In genomic region chr14:75989134-75989533, GRCh38 we compare ENCODE assay signal across 15 cellular contexts. TPM values are rescaled to one million over a fixed set of nuclear protein-coding genes. Genes with fewer than 3 reads are reported as not detected.
DNase-seq lines count a peak whose midpoint lies in the region; ATAC-seq and TF ChIP-seq lines count a peak whose summit lies in the region.
"Had no signal": no experiment of that assay in that cellular context is flagged by ENCODE, and none has a peak within 500 bp of the region (broad histone marks: within the 10 kb centered on the region; RNA-seq: fewer than 3 reads in every experiment).

No MANE protein-coding gene starts in this region.

- no peak overlapping the region for H3K4me3 ChIP-seq in GM23248
- H3K4me3 ChIP-seq in choroid plexus epithelial cell (ENCODE audit: low read depth, low read length) = no peak overlapping the region
- H3K4me3 ChIP-seq in left lung = no peak overlapping the region
- H3K4me3 ChIP-seq in stomach smooth muscle (ENCODE audit: low read length in 2 of 2) = no peak overlapping the region
- H3K4me3 ChIP-seq: SJCRH30 had no signal

- H3K4me2 ChIP-seq in GM23248 (ENCODE audit: unreplicated experiment) = peak overlapping the region; percentile 38
- H3K4me2 ChIP-seq: KMS-11 had no signal

- H3K9ac ChIP-seq in GM23248 (peak overlapping the region; percentile 41; the same call in 1 of the 2 replicates), stomach smooth muscle (ENCODE audit: low read length in 2 of 2) (peak overlapping the region in 1 of 2 donors; percentile 7)
- H3K9ac ChIP-seq: KMS-11 had no signal

- 32 to 43% methylated on average over 6 of the region's 6 CpGs for WGBS in GM23248 (ENCODE audit: low coverage in 1 of 2, low lambda C conversion rate in 2 of 2, missing lambda C conversion rate in 2 of 2), 2 experiments

- H3K9me3 ChIP-seq in GM23248 (ENCODE audit: low read depth) (no peaks in the 10 kb centered on the region), left lung (no peaks in the 10 kb centered on the region), stomach smooth muscle (ENCODE audit: control insufficient read depth in 2 of 2, low read length in 2 of 2) (no peaks in the 10 kb centered on the region)
- H3K9me3 ChIP-seq: SJCRH30 had no signal

- H3K4me3 Mint-ChIP-seq in stimulated activated effector memory CD8-positive, alpha-beta T cell treated with anti-CD3 and anti-CD28 coated beads, Interleukin-12 subunit alpha, Interleukin-12 subunit beta, amount 100 ng/mL, for 72 hours = no peak overlapping the region
- H3K4me3 Mint-ChIP-seq: activated T-cell treated with anti-CD3 and anti-CD28 coated beads, Interleukin-2, amount 50 U/mL, for 4 hours; CD4-positive, alpha-beta memory T cell; stimulated activated naive CD8-positive, alpha-beta T cell treated with anti-CD3 and anti-CD28 coated beads, Interleukin-15, amount 100 ng/mL, for 72 hours had no signal

- peak; percentile 82 for DNase-seq in GM23248
- DNase-seq in choroid plexus epithelial cell (ENCODE audit: low read depth) = peak; percentile 70
- no peak for DNase-seq in left lung
- DNase-seq in stimulated activated effector memory CD8-positive, alpha-beta T cell treated with anti-CD3 and anti-CD28 coated beads, Interleukin-12 subunit alpha, Interleukin-12 subunit beta, amount 100 ng/mL, for 72 hours (ENCODE audit: low spot score in 2 of 2) = no peak
- no peak for DNase-seq in HuH-7.5 (ENCODE audit: low spot score)
- no peak for DNase-seq in foreskin keratinocyte
- DNase-seq in foreskin melanocyte = no peak
- DNase-seq: activated T-cell treated with anti-CD3 and anti-CD28 coated beads, Interleukin-2, amount 50 U/mL, for 4 hours; CD4-positive, alpha-beta memory T cell; glutamatergic neuron; NCI-H2227 treated with DMSO at 0.1 percent for 48 hours; SJCRH30; stimulated activated naive CD8-positive, alpha-beta T cell treated with anti-CD3 and anti-CD28 coated beads, Interleukin-15, amount 100 ng/mL, for 72 hours had no signal

- ATAC-seq in left lung = no peak
- ATAC-seq in stimulated activated effector memory CD8-positive, alpha-beta T cell treated with anti-CD3 and anti-CD28 coated beads, Interleukin-12 subunit alpha, Interleukin-12 subunit beta, amount 100 ng/mL, for 72 hours = no peak
- ATAC-seq in foreskin keratinocyte = no peak
- ATAC-seq: activated T-cell treated with anti-CD3 and anti-CD28 coated beads, Interleukin-2, amount 50 U/mL, for 4 hours; stimulated activated naive CD8-positive, alpha-beta T cell treated with anti-CD3 and anti-CD28 coated beads, Interleukin-15, amount 100 ng/mL, for 72 hours had no signal

- H3K27ac ChIP-seq in GM23248 (peak overlapping the region; percentile 54), left lung (peak overlapping the region; percentile 41 to 68), stomach smooth muscle (ENCODE audit: low read length) (peak overlapping the region; percentile 66), foreskin keratinocyte (no peak overlapping the region)
- H3K27ac ChIP-seq: KMS-11, SJCRH30 had no signal

- H3K27ac Mint-ChIP-seq in stimulated activated effector memory CD8-positive, alpha-beta T cell treated with anti-CD3 and anti-CD28 coated beads, Interleukin-12 subunit alpha, Interleukin-12 subunit beta, amount 100 ng/mL, for 72 hours = no peak overlapping the region

- H3K36me3 Mint-ChIP-seq in stimulated activated effector memory CD8-positive, alpha-beta T cell treated with anti-CD3 and anti-CD28 coated beads, Interleukin-12 subunit alpha, Interleukin-12 subunit beta, amount 100 ng/mL, for 72 hours = no peaks in the 10 kb centered on the region

- no peak overlapping the region for H2AFZ ChIP-seq in GM23248

- TF ChIP-seq CTCF in choroid plexus epithelial cell (conservative IDR thresholded peaks at IDR 0.05; ENCODE audit: low read depth, low read length) (no peak), left lung (IDR thresholded peaks at IDR 0.05) (no peak), foreskin keratinocyte (conservative IDR thresholded peaks at IDR 0.05) (no peak)

- no peaks in the 10 kb centered on the region for H4K20me1 ChIP-seq in GM23248 (ENCODE audit: insufficient read depth)

- H3K27me3 ChIP-seq in GM23248 (replicated peaks; ENCODE audit: insufficient read depth) = no peaks in the 10 kb centered on the region
- H3K27me3 ChIP-seq in left lung = no peaks in the 10 kb centered on the region
- H3K27me3 ChIP-seq in stomach smooth muscle (ENCODE audit: control insufficient read depth in 1 of 2, insufficient read depth in 2 of 2, low read length in 2 of 2) = no peaks in the 10 kb centered on the region
- no peaks in the 10 kb centered on the region for H3K27me3 ChIP-seq in foreskin keratinocyte
- H3K27me3 ChIP-seq: SJCRH30 had no signal

- H3K36me3 ChIP-seq in GM23248 (ENCODE audit: low read depth) = 0 out of 2 replicates have a peak, but pooled peaks cover 6% of the 10 kb centered on the region
- no peaks in the 10 kb centered on the region for H3K36me3 ChIP-seq in left lung
- peaks cover 13 to 14% of the 10 kb centered on the region in 2 donors for H3K36me3 ChIP-seq in stomach smooth muscle (ENCODE audit: control insufficient read depth in 2 of 2, insufficient read depth in 2 of 2, low read length in 2 of 2)
- H3K36me3 ChIP-seq: SJCRH30 had no signal

- peaks cover 16% of the 10 kb centered on the region; the same call in 1 of the 2 replicates for H3F3A ChIP-seq in GM23248 (ENCODE audit: insufficient read depth)

- peaks cover 20% of the 10 kb centered on the region for H3K4me1 Mint-ChIP-seq in stimulated activated effector memory CD8-positive, alpha-beta T cell treated with anti-CD3 and anti-CD28 coated beads, Interleukin-12 subunit alpha, Interleukin-12 subunit beta, amount 100 ng/mL, for 72 hours

- H3K79me2 ChIP-seq in GM23248 (ENCODE audit: insufficient read depth) = peaks cover 21% of the 10 kb centered on the region

- H3K9me3 Mint-ChIP-seq in stimulated activated effector memory CD8-positive, alpha-beta T cell treated with anti-CD3 and anti-CD28 coated beads, Interleukin-12 subunit alpha, Interleukin-12 subunit beta, amount 100 ng/mL, for 72 hours = no peaks in the 10 kb centered on the region
- H3K9me3 Mint-ChIP-seq: activated T-cell treated with anti-CD3 and anti-CD28 coated beads, Interleukin-2, amount 50 U/mL, for 4 hours; CD4-positive, alpha-beta memory T cell; stimulated activated naive CD8-positive, alpha-beta T cell treated with anti-CD3 and anti-CD28 coated beads, Interleukin-15, amount 100 ng/mL, for 72 hours had no signal

- intact Hi-C loops in left lung (cut with DNase I) = no loop called here

- peaks cover 26% of the 10 kb centered on the region; the same call in 1 of the 2 replicates for H3K4me1 ChIP-seq in GM23248 (ENCODE audit: insufficient read depth)
- H3K4me1 ChIP-seq in left lung = peaks cover 10 to 36% of the 10 kb centered on the region in 2 donors
- H3K4me1 ChIP-seq in stomach smooth muscle (ENCODE audit: control insufficient read depth, insufficient read depth, low read length) = peaks cover 32% of the 10 kb centered on the region
- H3K4me1 ChIP-seq in foreskin keratinocyte = peaks cover 9% of the 10 kb centered on the region
- H3K4me1 ChIP-seq: SJCRH30 had no signal

- in situ Hi-C loops in GM23248 (cut with MboI) = loop anchor here (10.0 kb wide), 1 partner anchor 274 kb away; no protein-coding TSS in a partner anchor

- H3K9me2 ChIP-seq in GM23248 (ENCODE audit: insufficient read depth) = no peaks in the 10 kb centered on the region

RNA-seq across cellular contexts. Expression of gene IFT43, which starts 3.6 kb away (rescaled TPM):
- 40.5 and 41.4 TPM in 2 replicates for total RNA-seq in GM23248 (2014; rRNA removed; shearing (Covaris generic))
- polyA plus RNA-seq in GM23248 (2016; fragmentation: Nextera tagmentation; extraction: Ambion mirVana) = 67.9 and 74.1 TPM in 2 replicates
- total RNA-seq in left lung = 10 to 100 TPM; 23.1 to 26.5 TPM
- 29.0 and 29.3 TPM in 2 replicates for total RNA-seq in foreskin keratinocyte
- 38.0 and 43.0 TPM in 2 replicates for polyA plus RNA-seq in foreskin keratinocyte

RNA-seq across cellular contexts. Expression of gene TGFB3, which starts 7.3 kb away (rescaled TPM):
- total RNA-seq in GM23248 (2014; rRNA removed; shearing (Covaris generic)) = 3.2 and 3.9 TPM in 2 replicates
- polyA plus RNA-seq in GM23248 (2016; fragmentation: Nextera tagmentation; extraction: Ambion mirVana) (3.7 and 4.0 TPM in 2 replicates), foreskin keratinocyte (0.41 and 0.62 TPM in 2 replicates)
- total RNA-seq in left lung (10 to 100 TPM; 34.5 to 83.1 TPM), foreskin keratinocyte (0.99 and 1.0 TPM in 2 replicates)

Comparison
In these comparisons a context has a peak if more than half of its experiments do, and no peak if none do; other contexts are left out.
1. DNase-seq: peak in GM23248 (single experiment) and choroid plexus epithelial cell (single experiment); none in left lung (0 of 2), stimulated activated effector memory CD8-positive, alpha-beta T cell treated with anti-CD3 and anti-CD28 coated beads, Interleukin-12 subunit alpha, Interleukin-12 subunit beta, amount 100 ng/mL, for 72 hours (0 of 2), HuH-7.5 (single experiment), foreskin keratinocyte (0 of 2) and foreskin melanocyte (single experiment).